ENCODE assay signal across 10 cellular contexts in the genomic region with DNA sequence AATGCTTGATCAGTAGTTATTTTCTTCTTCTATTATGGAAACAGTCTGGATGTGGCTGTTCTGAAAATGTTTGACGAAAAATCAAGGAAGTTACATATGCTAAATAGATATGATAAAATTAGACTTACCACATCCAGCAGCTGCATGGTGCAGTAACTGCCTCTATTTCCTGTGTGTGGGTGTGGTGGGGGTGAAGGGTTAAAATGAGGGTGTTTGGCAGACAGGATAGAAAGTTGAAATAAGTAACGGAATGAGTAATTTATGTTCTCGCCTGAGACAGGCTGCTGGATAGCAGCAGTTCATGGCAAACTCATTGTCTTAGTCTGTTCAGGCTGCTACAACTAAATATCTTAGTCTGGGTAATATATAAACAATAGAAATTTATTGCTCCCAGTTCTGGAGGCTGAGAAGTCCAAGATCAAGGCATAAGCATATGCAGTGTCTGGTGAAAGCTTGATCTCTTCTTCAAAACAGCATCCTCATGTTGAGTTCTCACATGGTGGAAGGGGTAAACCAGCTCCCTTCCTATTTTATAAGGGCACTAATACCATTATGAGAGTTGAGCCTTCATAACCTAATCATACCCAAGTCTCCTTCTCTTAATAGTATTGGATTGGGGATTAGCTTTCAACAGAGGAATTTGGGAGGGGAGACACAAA.
DNase-seq lines count a peak whose midpoint lies in the region; ATAC-seq and TF ChIP-seq lines count a peak whose summit lies in the region.
"Had no signal": no experiment of that assay in that cellular context is flagged by ENCODE, and none has a peak within 500 bp of the region (broad histone marks: within the 10 kb centered on the region; RNA-seq: fewer than 3 reads in every experiment).

No MANE protein-coding gene starts in this region.

- in situ Hi-C loops in G401 (cut with HindIII; ENCODE audit: low sequenced_read_pairs) = no loop called here

- 59 to 66% methylated on average over 3 of the region's 3 CpGs for WGBS in lower leg skin, 2 donors

- H3K27ac Mint-ChIP-seq in central memory CD8-positive, alpha-beta T cell (ENCODE audit: low read depth) = no peak overlapping the region

- TF ChIP-seq CTCF in lower leg skin (IDR thresholded peaks at IDR 0.05) = no peak

- peak; percentile 59 for DNase-seq in NAMALWA (ENCODE audit: low spot score)
- no peak for DNase-seq in central memory CD8-positive, alpha-beta T cell (ENCODE audit: low spot score in 2 of 2)
- no peak for DNase-seq in lower leg skin (ENCODE audit: low spot score in 2 of 2)
- DNase-seq in NCI-H446 treated with DMSO at 0.1 percent for 48 hours (lab: John Stamatoyannopoulos, UW) = no peak
- DNase-seq in G401 (ENCODE audit: low spot score) = no peak
- no peak for DNase-seq in DMS153 (lab: John Stamatoyannopoulos, UW)
- DNase-seq: brain microvascular endothelial cell, thyroid gland had no signal

- ATAC-seq in GM18858 (IDR thresholded peaks at IDR 0.05; ENCODE audit: unreplicated experiment) (peak; percentile 96), HG02678 (IDR thresholded peaks at IDR 0.05; ENCODE audit: unreplicated experiment) (peak; percentile 92)
- peak; percentile 59 for ATAC-seq in central memory CD8-positive, alpha-beta T cell (replicated peaks; ENCODE audit: extremely low read depth, poor library complexity, severe bottlenecking)

- no peak overlapping the region for H3K4me3 ChIP-seq in lower leg skin (ENCODE audit: low read depth, poor library complexity, severe bottlenecking)
- H3K4me3 ChIP-seq: thyroid gland had no signal

- H3K27me3 Mint-ChIP-seq in central memory CD8-positive, alpha-beta T cell = no peaks in the 10 kb centered on the region

- H3K4me1 Mint-ChIP-seq in central memory CD8-positive, alpha-beta T cell = no peaks in the 10 kb centered on the region

- H3K9me3 Mint-ChIP-seq in central memory CD8-positive, alpha-beta T cell = peaks cover 20% of the 10 kb centered on the region

- H3K4me3 Mint-ChIP-seq in central memory CD8-positive, alpha-beta T cell = no peak overlapping the region

- TF ChIP-seq POLR2A in lower leg skin (IDR thresholded peaks at IDR 0.05) = no peak

- intact Hi-C loops in lower leg skin (cut with DNase I; ENCODE audit: low total_unique reads) = no loop called here

- H3K36me3 Mint-ChIP-seq in central memory CD8-positive, alpha-beta T cell (ENCODE audit: insufficient read depth) = no peaks in the 10 kb centered on the region
